Comparison of ENCODE assay signal across 19 cellular contexts in the genomic region with DNA sequence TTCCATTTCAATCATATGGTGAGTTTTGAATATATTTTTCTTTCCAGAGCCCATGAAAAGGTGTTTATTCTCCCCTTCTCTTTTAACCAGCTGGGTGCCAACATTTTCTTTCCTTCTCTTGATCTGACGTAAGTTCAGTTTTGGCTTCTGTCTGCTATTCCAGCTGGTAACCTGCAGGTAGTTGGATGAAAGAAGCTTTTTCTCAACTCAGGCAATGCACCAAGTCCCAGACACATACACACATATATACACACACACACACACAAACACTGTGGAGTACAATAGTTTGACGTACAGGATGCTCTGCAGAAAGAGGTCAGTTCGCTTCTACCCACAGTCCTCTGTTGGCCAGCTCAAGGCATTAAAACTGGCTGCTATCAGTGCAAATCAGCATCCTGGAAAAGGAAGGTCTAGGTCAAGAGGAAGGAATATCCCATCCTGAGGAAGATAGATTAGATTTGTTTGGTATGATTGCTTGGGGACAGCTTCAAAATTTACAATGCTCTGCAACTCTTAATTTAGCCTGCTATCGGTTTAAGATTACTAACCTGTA.
DNase-seq lines count a peak whose midpoint lies in the region; ATAC-seq and TF ChIP-seq lines count a peak whose summit lies in the region.
"Had no signal": no experiment of that assay in that cellular context is flagged by ENCODE, and none has a peak within 500 bp of the region (broad histone marks: within the 10 kb centered on the region; RNA-seq: fewer than 3 reads in every experiment).

No MANE protein-coding gene starts in this region.

- no peaks in the 10 kb centered on the region for H3K36me3 Mint-ChIP-seq in endothelial cell (ENCODE audit: low read depth, unreplicated experiment)
- no peaks in the 10 kb centered on the region for H3K36me3 Mint-ChIP-seq in naive thymus-derived CD8-positive, alpha-beta T cell
- H3K36me3 Mint-ChIP-seq: IgD-negative memory B cell had no signal

- H3K9ac ChIP-seq in SK-N-SH, result no peak overlapping the region
- H3K9ac ChIP-seq: BLaER1 had no signal

- no peak for ATAC-seq in SK-N-SH treated with all-trans-retinoic acid at 6 μM for 48 hours
- ATAC-seq in naive thymus-derived CD8-positive, alpha-beta T cell, result no peak

- TF ChIP-seq POLR2A in spleen (IDR thresholded peaks at IDR 0.05), result no peak

- H3K27me3 ChIP-seq in SK-N-SH (ENCODE audit: insufficient read depth) (no peaks in the 10 kb centered on the region), spleen (replicated peaks in 1 of 7) (no peaks in the 10 kb centered on the region)
- H3K27me3 ChIP-seq: BLaER1 had no signal

- H3K9me3 Mint-ChIP-seq in endothelial cell (ENCODE audit: unreplicated experiment), result no peaks in the 10 kb centered on the region
- H3K9me3 Mint-ChIP-seq in naive thymus-derived CD8-positive, alpha-beta T cell, result peaks cover 0 to 7% (median 2%) of the 10 kb centered on the region in 9 donors

- H3K36me3 ChIP-seq in SK-N-SH (replicated peaks in 1 of 2; ENCODE audit: control insufficient read depth in 1 of 2, insufficient read depth in 2 of 2, low read length in 1 of 2), result no peaks in the 10 kb centered on the region
- H3K36me3 ChIP-seq in spleen, result no peaks in the 10 kb centered on the region
- H3K36me3 ChIP-seq: BLaER1 had no signal

- TF ChIP-seq CTCF in SK-N-SH (IDR thresholded peaks at IDR 0.05) (no peak), endothelial cell (IDR thresholded peaks at IDR 0.05; ENCODE audit: unreplicated experiment) (no peak), spleen (IDR thresholded peaks at IDR 0.05 in 8 of 11, conservative IDR thresholded peaks at IDR 0.05 in 3 of 11) (peak in 1 of 11 experiments; percentile 32)

- H3K4me1 ChIP-seq in SK-N-SH (ENCODE audit: control insufficient read depth in 1 of 2, insufficient read depth in 2 of 2, low read depth in 1 of 2, low read length in 1 of 2) (peaks cover 0 to 2% of the 10 kb centered on the region in 2 experiments; a peak in 1 of 4 replicates), spleen (no peaks in the 10 kb centered on the region)
- H3K4me1 ChIP-seq: BLaER1 had no signal

- 32% methylated on average over 4 of the region's 4 CpGs for WGBS in SK-N-SH (ENCODE audit: low lambda C conversion rate)
- 35 to 47% (median 37%) methylated on average over 4 of the region's 4 CpGs for WGBS in spleen, 5 donors

- no peak overlapping the region for H2AFZ ChIP-seq in SK-N-SH (ENCODE audit: low read depth)

- intact Hi-C loops in spleen (cut with DNase I; ENCODE audit: low total_unique reads), result no loop called here

- no peak overlapping the region for H3K4me3 ChIP-seq in SK-N-SH (ENCODE audit: low read depth in 2 of 2, low read length in 1 of 2)
- H3K4me3 ChIP-seq in spleen, result no peak overlapping the region
- H3K4me3 ChIP-seq: BLaER1 had no signal

- H3K4me1 Mint-ChIP-seq in endothelial cell (ENCODE audit: unreplicated experiment), result peaks cover 16% of the 10 kb centered on the region
- no peaks in the 10 kb centered on the region for H3K4me1 Mint-ChIP-seq in naive thymus-derived CD8-positive, alpha-beta T cell
- H3K4me1 Mint-ChIP-seq: IgD-negative memory B cell had no signal

- POLR2A ChIA-PET in SK-N-SH (lab: Yijun Ruan, JAX), result no interaction called here
- POLR2A ChIA-PET in naive thymus-derived CD8-positive, alpha-beta T cell (lab: Charles Lee), result no interaction called here

- no peak overlapping the region for H3K4me3 Mint-ChIP-seq in endothelial cell (ENCODE audit: unreplicated experiment)
- no peak overlapping the region for H3K4me3 Mint-ChIP-seq in naive thymus-derived CD8-positive, alpha-beta T cell
- H3K4me3 Mint-ChIP-seq: H9, IgD-negative memory B cell had no signal

- peaks cover 4% of the 10 kb centered on the region for H3K27me3 Mint-ChIP-seq in endothelial cell (ENCODE audit: unreplicated experiment)
- no peaks in the 10 kb centered on the region for H3K27me3 Mint-ChIP-seq in naive thymus-derived CD8-positive, alpha-beta T cell
- H3K27me3 Mint-ChIP-seq: IgD-negative memory B cell had no signal

- peak; percentile 17 for DNase-seq in SK-N-SH
- DNase-seq in endothelial cell (ENCODE audit: low spot score), result peak; percentile 31
- DNase-seq in left kidney (ENCODE audit: low read depth, low spot score), result peak; percentile 10
- DNase-seq in spleen, result no peak
- no peak for DNase-seq in NCI-H446 (lab: John Stamatoyannopoulos, UW)
- no peak for DNase-seq in GOT3 (lab: John Stamatoyannopoulos, UW)
- no peak for DNase-seq in naive thymus-derived CD8-positive, alpha-beta T cell
- DNase-seq: DMS 273 treated with DMSO at 0.1 percent for 48 hours; H9; NCI-H1048; NCI-H226; NCI-H526 treated with DMSO at 0.1 percent for 48 hours; NK-92 treated with Interleukin-12 subunit alpha and Interleukin-12 subunit beta, amount 100 ng/mL, for 24 hours; OCI-M1; RPMI8226 had no signal

- CTCF ChIA-PET in SK-N-SH (lab: Yijun Ruan, JAX), result no interaction called here

- no peak overlapping the region for H3K4me2 ChIP-seq in SK-N-SH
- H3K4me2 ChIP-seq: BLaER1 had no signal

- H3K9me3 ChIP-seq in SK-N-SH (no peaks in the 10 kb centered on the region), spleen (peaks cover 0 to 12% (median 6%) of the 10 kb centered on the region in 8 donors)

- no peak for TF ChIP-seq RAD21 in SK-N-SH (IDR thresholded peaks at IDR 0.05; ENCODE audit: low read length)

- no peaks in the 10 kb centered on the region for H3K79me2 ChIP-seq in SK-N-SH (ENCODE audit: insufficient read depth)

- H3K27ac Mint-ChIP-seq in endothelial cell (ENCODE audit: unreplicated experiment), result peak overlapping the region; percentile 97
- no peak overlapping the region for H3K27ac Mint-ChIP-seq in naive thymus-derived CD8-positive, alpha-beta T cell
- H3K27ac Mint-ChIP-seq: H9, IgD-negative memory B cell had no signal

- no peaks in the 10 kb centered on the region for H4K20me1 ChIP-seq in SK-N-SH (ENCODE audit: insufficient read depth)
- H4K20me1 ChIP-seq: BLaER1 had no signal

- no peak overlapping the region for H3K27ac ChIP-seq in SK-N-SH (ENCODE audit: low read depth in 2 of 2, low read length in 1 of 2)
- H3K27ac ChIP-seq in spleen, result peak overlapping the region in 7 of 8 donors; percentile 3 to 78 (median 55)
- H3K27ac ChIP-seq: 22Rv1, BLaER1 had no signal

- H3F3A ChIP-seq in SK-N-SH (replicated peaks; ENCODE audit: insufficient read depth), result no peaks in the 10 kb centered on the region

- no peaks in the 10 kb centered on the region for H3K9me2 ChIP-seq in SK-N-SH

- no peak for TF ChIP-seq EP300 in SK-N-SH (IDR thresholded peaks at IDR 0.05; ENCODE audit: borderline replicate concordance in 1 of 2, low read depth in 1 of 2, low read length in 1 of 2)

TF ChIP-seq in SK-N-SH, 30 proteins besides CTCF, POLR2A, EP300 and RAD21 (continues in another document):
- TF ChIP-seq EZH2phosphoT487 (IDR thresholded peaks at IDR 0.05; ENCODE audit: borderline replicate concordance, low read depth), result no peak
- TF ChIP-seq PBX3 (IDR thresholded peaks at IDR 0.05), result no peak
- no peak for TF ChIP-seq YY1 (IDR thresholded peaks at IDR 0.05; ENCODE audit: low read depth)
- no peak for TF ChIP-seq GATA2 (CRISPR knock-in tag; IDR thresholded peaks at IDR 0.05)
- TF ChIP-seq MXI1 (IDR thresholded peaks at IDR 0.05; ENCODE audit: low read depth, low read length), result no peak
- TF ChIP-seq, protein P1, sequence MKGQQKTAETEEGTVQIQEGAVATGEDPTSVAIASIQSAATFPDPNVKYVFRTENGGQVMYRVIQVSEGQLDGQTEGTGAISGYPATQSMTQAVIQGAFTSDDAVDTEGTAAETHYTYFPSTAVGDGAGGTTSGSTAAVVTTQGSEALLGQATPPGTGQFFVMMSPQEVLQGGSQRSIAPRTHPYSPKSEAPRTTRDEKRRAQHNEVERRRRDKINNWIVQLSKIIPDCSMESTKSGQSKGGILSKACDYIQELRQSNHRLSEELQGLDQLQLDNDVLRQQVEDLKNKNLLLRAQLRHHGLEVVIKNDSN (IDR thresholded peaks at IDR 0.05; ENCODE audit: borderline replicate concordance, low read depth), result no peak
- TF ChIP-seq RXRA (IDR thresholded peaks at IDR 0.05; ENCODE audit: borderline replicate concordance, low read depth), result no peak

TF ChIP-seq in SK-N-SH treated with all-trans-retinoic acid at 6 μM for 48 hours, 23 proteins besides CTCF, POLR2A, EP300 and RAD21:
- TF ChIP-seq ZFP3 (CRISPR knock-in tag; IDR thresholded peaks at IDR 0.05), result no peak
- no peak for TF ChIP-seq TOX (CRISPR knock-in tag; IDR thresholded peaks at IDR 0.05; ENCODE audit: borderline replicate concordance)
- no peak for TF ChIP-seq ZNF8 (CRISPR knock-in tag; IDR thresholded peaks at IDR 0.05)
- TF ChIP-seq PPARA (CRISPR knock-in tag; IDR thresholded peaks at IDR 0.05; ENCODE audit: borderline replicate concordance), result no peak
- TF ChIP-seq OSR1 (CRISPR knock-in tag; IDR thresholded peaks at IDR 0.05), result no peak
- TF ChIP-seq CSDC2 (CRISPR knock-in tag; IDR thresholded peaks at IDR 0.05), result no peak
TF ChIP-seq in SK-N-SH treated with all-trans-retinoic acid at 6 μM for 48 hours: peak in this region for 0.

Comparison
In these comparisons a context has a peak if more than half of its experiments do, and no peak if none do; other contexts are left out.
1. DNase-seq: peak in SK-N-SH (single experiment), endothelial cell (single experiment) and left kidney (single experiment); none in spleen (single experiment), NCI-H446 (0 of 2), GOT3 (single experiment) and naive thymus-derived CD8-positive, alpha-beta T cell (0 of 10).
2. H3K27ac ChIP-seq: peak in spleen (7 of 8); none in SK-N-SH (0 of 2).